In the genomic region with DNA sequence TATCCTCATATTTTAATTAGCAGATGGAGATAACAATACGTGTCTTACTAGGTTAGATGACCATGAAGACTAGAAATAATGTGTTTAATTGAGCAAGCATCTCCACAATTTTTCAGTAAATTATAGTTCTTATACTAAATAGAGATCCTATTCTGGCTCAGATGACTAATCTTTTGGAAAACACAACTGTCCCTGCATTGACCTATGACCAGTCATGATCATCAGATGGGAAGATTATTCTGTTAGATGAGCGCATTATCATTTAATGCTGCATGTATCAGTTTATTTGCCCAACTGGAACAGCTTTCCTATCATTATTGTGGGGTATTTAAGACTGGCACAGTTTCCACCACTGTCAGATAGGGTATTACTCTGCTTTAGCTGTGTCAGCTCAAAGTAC, we compare ENCODE assay signal across 33 cellular contexts.
"Had no signal": no experiment of that assay in that cellular context is flagged by ENCODE, and none has a peak within 500 bp of the region (broad histone marks: within the 10 kb centered on the region; RNA-seq: fewer than 3 reads in every experiment).

No MANE protein-coding gene starts in this region.

- H3K27ac ChIP-seq: adrenal gland, body of pancreas, breast epithelium, SJSA1, VCaP had no signal

- H3K9me3 ChIP-seq: adrenal gland, body of pancreas, breast epithelium, SJSA1 had no signal

- H3K27me3 ChIP-seq: adrenal gland, body of pancreas, breast epithelium, SJSA1 had no signal

- H3K4me3 ChIP-seq: adrenal gland, body of pancreas, breast epithelium, SJSA1 had no signal

- H3K36me3 ChIP-seq: adrenal gland, breast epithelium, SJSA1 had no signal

- ATAC-seq: activated naive CD4-positive, alpha-beta T cell treated with anti-CD3 and anti-CD28 coated beads, Interleukin-2, amount 50 U/mL, for 72 hours; activated T-cell treated with anti-CD3 and anti-CD28 coated beads, Interleukin-2, amount 50 U/mL, for 4 hours; body of pancreas; Panc1 had no signal

- DNase-seq: activated B cell treated with CpG ODN at 0.5 μM for 24 hours; activated CD4-positive, alpha-beta memory T cell treated with anti-CD3 and anti-CD28 coated beads for 36 hours; activated CD4-positive, alpha-beta T cell treated with anti-CD3 and anti-CD28 coated beads for 4 hours; activated CD4-positive, alpha-beta T cell treated with anti-CD3 and anti-CD28 coated beads, Interleukin-2, amount 50 U/mL, for 1 hour; activated CD4-positive, CD25-positive, alpha-beta regulatory T cell treated with anti-CD3 and anti-CD28 coated beads, Interleukin-2, amount 50 U/mL, for 72 hours; activated CD8-positive, alpha-beta memory T cell treated with anti-CD3 and anti-CD28 coated beads, Interleukin-2, amount 50 U/mL, for 4 hours; activated gamma-delta T cell treated with Interleukin-2 at 50 U/mL for 16 hours; activated naive CD4-positive, alpha-beta T cell treated with anti-CD3 and anti-CD28 coated beads for 36 hours; activated T-cell treated with anti-CD3 and anti-CD28 coated beads for 4 hours; activated T-cell treated with anti-CD3 and anti-CD28 coated beads, Interleukin-2, amount 50 U/mL, for 4 hours; adrenal gland; body of pancreas; caudate nucleus; cerebellar nuclear complex; Kasumi-1; NCI-H1092 treated with DMSO at 0.1 percent for 48 hours; NCI-H1417 treated with DMSO at 0.1 percent for 48 hours; NCI-H187 treated with DMSO at 0.1 percent for 48 hours; NCI-H2081; NCI-H226; NCI-H446 treated with DMSO at 0.1 percent for 48 hours; NCI-H524 treated with DMSO at 0.1 percent for 48 hours; RPMI8226; SHP77 treated with DMSO at 0.1 percent for 48 hours; SW 1271; T-helper 1 cell; T-helper 2 cell; T-helper 9 cell had no signal

- H3K4me1 ChIP-seq: adrenal gland, body of pancreas, breast epithelium, SJSA1 had no signal
